Comparison of ENCODE assay signal across 7 cellular contexts in genomic region chr16:90121846-90122245, GRCh38. TPM values are rescaled to one million over a fixed set of nuclear protein-coding genes. Genes with fewer than 3 reads are reported as not detected.
"Had no signal": no experiment of that assay in that cellular context is flagged by ENCODE, and none has a peak within 500 bp of the region (broad histone marks: within the 10 kb centered on the region; RNA-seq: fewer than 3 reads in every experiment).

No MANE protein-coding gene starts in this region.

RNA-seq across cellular contexts. Expression of gene PRDM7, which starts 44.7 kb away (rescaled TPM):
- total RNA-seq: GM23248, GM23338, H1, H4, H7, H9, HFFc6 had no signal
- polyA plus RNA-seq: GM23248 had no signal
